19 cellular contexts compared by ENCODE assay signal in genomic region chr6:100426241-100426640, GRCh38. TPM values are rescaled to one million over a fixed set of nuclear protein-coding genes. Genes with fewer than 3 reads are reported as not detected.
DNase-seq lines count a peak whose midpoint lies in the region; ATAC-seq and TF ChIP-seq lines count a peak whose summit lies in the region.
"Had no signal": no experiment of that assay in that cellular context is flagged by ENCODE, and none has a peak within 500 bp of the region (broad histone marks: within the 10 kb centered on the region; RNA-seq: fewer than 3 reads in every experiment).

No MANE protein-coding gene starts in this region.

- 71 to 91% methylated on average over 3 of the region's 3 CpGs for WGBS in tibial nerve, 2 donors

- TF ChIP-seq POLR2A in tibial nerve (IDR thresholded peaks at IDR 0.05) = no peak

- H3K9me3 ChIP-seq in WERI-Rb-1 (ENCODE audit: severe bottlenecking) (no peaks in the 10 kb centered on the region), tibial nerve (no peaks in the 10 kb centered on the region)
- H3K9me3 ChIP-seq: A549 had no signal

- no peaks in the 10 kb centered on the region for H3K36me3 ChIP-seq in WERI-Rb-1
- no peaks in the 10 kb centered on the region for H3K36me3 ChIP-seq in tibial nerve

- no peaks in the 10 kb centered on the region for H3K4me1 ChIP-seq in tibial nerve

- H3K4me3 ChIP-seq in WERI-Rb-1 (ENCODE audit: low read depth, low read length) (no peak overlapping the region), tibial nerve (no peak overlapping the region)
- H3K4me3 ChIP-seq: A549 had no signal

- no peaks in the 10 kb centered on the region for H3K27me3 ChIP-seq in WERI-Rb-1 (ENCODE audit: insufficient read depth, low read depth, severe bottlenecking)
- H3K27me3 ChIP-seq in tibial nerve = no peaks in the 10 kb centered on the region

- peak overlapping the region; percentile 28; the same call in 1 of the 2 replicates for H3K27ac ChIP-seq in WERI-Rb-1
- no peak overlapping the region for H3K27ac ChIP-seq in tibial nerve
- H3K27ac ChIP-seq: A549 had no signal

- no peak for TF ChIP-seq EP300 in tibial nerve (IDR thresholded peaks at IDR 0.05)

- in situ Hi-C loops in Caki2 (cut with HindIII; ENCODE audit: low pct_unique_long_range_greater_than_20kb, low sequenced_read_pairs) = no loop called here

- peak; percentile 67 for DNase-seq in Caki2 (ENCODE audit: low read depth)
- DNase-seq in LHCN-M2 (ENCODE audit: low read depth) = peak; percentile 19
- no peak for DNase-seq in WERI-Rb-1
- DNase-seq in renal cortical epithelial cell (ENCODE audit: low read depth) = peak; percentile 35
- no peak for DNase-seq in tibial nerve (ENCODE audit: low spot score in 2 of 2)
- no peak for DNase-seq in activated CD4-positive, alpha-beta T cell treated with anti-CD3 and anti-CD28 coated beads for 1 hour
- no peak for DNase-seq in Kasumi-1 (lab: John Stamatoyannopoulos, UW)
- DNase-seq: COR-L47, HCEC 1CT, KBM-7, NCI-H1092, NCI-H1694, NCI-H2227 treated with DMSO at 0.1 percent for 48 hours, RPMI8226, SIG-M5 had no signal

- ATAC-seq in GM19023 (IDR thresholded peaks at IDR 0.05; ENCODE audit: unreplicated experiment) = no peak
- ATAC-seq: A549 had no signal

- TF ChIP-seq CTCF in WERI-Rb-1 (IDR thresholded peaks at IDR 0.05; ENCODE audit: low read depth, low read length) = no peak
- no peak for TF ChIP-seq CTCF in tibial nerve (IDR thresholded peaks at IDR 0.05)

RNA-seq across cellular contexts. Expression of gene SIM1, which starts 38.5 kb away (rescaled TPM):
- total RNA-seq in Caki2 (2014; rRNA removed; shearing (Covaris generic); ENCODE audit: low replicate concordance) = 0.34 and 0.78 TPM in 2 replicates
- total RNA-seq in LHCN-M2 (2014; rRNA removed) (2.2 and 4.7 TPM in 2 replicates), renal cortical epithelial cell (5.6 and 30.8 TPM in 2 replicates), tibial nerve (not detected)
- polyA plus RNA-seq in LHCN-M2 (2012) = 0.97 TPM
- total RNA-seq: MCF 10A, OCI-LY7 had no signal
- polyA plus RNA-seq: A549 had no signal

Comparison
In these comparisons a context has a peak if more than half of its experiments do, and no peak if none do; other contexts are left out.
1. DNase-seq: peak in Caki2 (single experiment), LHCN-M2 (single experiment) and renal cortical epithelial cell (single experiment); none in WERI-Rb-1 (single experiment), tibial nerve (0 of 2), activated CD4-positive, alpha-beta T cell treated with anti-CD3 and anti-CD28 coated beads for 1 hour (single experiment) and Kasumi-1 (0 of 2).